19 cellular contexts compared by ENCODE assay signal in the genomic region with DNA sequence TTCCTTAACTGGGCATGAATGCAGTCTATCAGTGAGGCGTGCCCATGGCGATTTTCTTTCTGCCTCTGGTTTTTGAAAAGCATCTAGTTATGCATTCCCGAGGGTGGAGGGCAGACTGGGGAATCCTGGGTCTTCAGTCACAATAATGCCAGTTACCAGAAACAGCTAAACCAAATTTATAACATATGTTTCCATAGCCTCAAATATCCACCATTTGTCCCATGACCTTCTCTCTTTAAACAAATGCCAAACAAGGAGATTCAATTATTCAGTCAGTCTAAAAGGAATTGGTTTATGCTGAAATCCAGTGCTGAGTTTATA.
A peak's percentile ranks its signal among the peaks of the same experiment; 100 is the strongest.
DNase-seq lines count a peak whose midpoint lies in the region; ATAC-seq and TF ChIP-seq lines count a peak whose summit lies in the region.
"Had no signal": no experiment of that assay in that cellular context is flagged by ENCODE, and none has a peak within 500 bp of the region (broad histone marks: within the 10 kb centered on the region; RNA-seq: fewer than 3 reads in every experiment).

No MANE protein-coding gene starts in this region.

- H3K27ac ChIP-seq in mammary epithelial cell (ENCODE audit: insufficient read depth, low read depth, low read length): peak overlapping the region; percentile 35
- H3K27ac ChIP-seq: heart right ventricle, right lobe of liver had no signal

- H3K9me3 Mint-ChIP-seq in MCF 10A (ENCODE audit: unreplicated experiment): no peaks in the 10 kb centered on the region
- H3K9me3 Mint-ChIP-seq in brain: peaks cover 0 to 3% (median 0%) of the 10 kb centered on the region in 5 experiments
- H3K9me3 Mint-ChIP-seq in type B pancreatic cell: no peaks in the 10 kb centered on the region
- peaks cover 11% of the 10 kb centered on the region for H3K9me3 Mint-ChIP-seq in activated CD8-positive, alpha-beta T cell treated with anti-CD3 and anti-CD28 coated beads, Interleukin-2, amount 10 ng/mL, durations not matched to agents 7 days and 5 days (ENCODE audit: insufficient read depth)

- no peak overlapping the region for H3K4me2 ChIP-seq in mammary epithelial cell (ENCODE audit: insufficient read depth, low read depth, low read length)

- H4K20me1 ChIP-seq in mammary epithelial cell (ENCODE audit: insufficient read depth, low read length): no peaks in the 10 kb centered on the region

- CTCF ChIA-PET in mammary epithelial cell (lab: Charles Lee; ENCODE audit: low non-redundant PET): no interaction called here
- CTCF ChIA-PET in MCF 10A (lab: Yijun Ruan, JAX): no interaction called here
- CTCF ChIA-PET in activated CD8-positive, alpha-beta T cell treated with anti-CD3 and anti-CD28 coated beads, Interleukin-2, amount 10 ng/mL, durations not matched to agents 7 days and 5 days (lab: Charles Lee): interaction anchor here (1.3 kb wide), 1 partner anchor 30 kb away, joined by 3 read pairs; no protein-coding TSS in a partner anchor

- H3K4me3 Mint-ChIP-seq in MCF 10A (ENCODE audit: unreplicated experiment): no peak overlapping the region
- H3K4me3 Mint-ChIP-seq in brain: no peak overlapping the region
- H3K4me3 Mint-ChIP-seq in type B pancreatic cell: no peak overlapping the region
- H3K4me3 Mint-ChIP-seq in activated CD8-positive, alpha-beta T cell treated with anti-CD3 and anti-CD28 coated beads, Interleukin-2, amount 10 ng/mL, durations not matched to agents 7 days and 5 days: no peak overlapping the region
- H3K4me3 Mint-ChIP-seq: activated naive CD8-positive, alpha-beta T cell treated with anti-CD3 and anti-CD28 coated beads for 36 hours; naive thymus-derived CD8-positive, alpha-beta T cell; stimulated activated memory B cell treated with anti-CD40 and anti-IgM and Interleukin-4, amounts not matched to agents 10 μg/mL and 1 μg/mL and 100 μg/mL, for 72 hours had no signal

- no peaks in the 10 kb centered on the region for H3K79me2 ChIP-seq in mammary epithelial cell (ENCODE audit: insufficient read depth, low read length)

- peak overlapping the region; percentile 47 for H2AFZ ChIP-seq in mammary epithelial cell (ENCODE audit: low read depth, low read length)

- in situ Hi-C loops in mammary epithelial cell (cut with MboI; ENCODE audit: low sequenced_read_pairs in 2 of 2): no loop called here

- intact Hi-C loops in mammary epithelial cell (cut with micrococcal nuclease) (no loop called here), MCF 10A (cut with micrococcal nuclease) (no loop called here)

- ATAC-seq in GM18511 (IDR thresholded peaks at IDR 0.05; ENCODE audit: unreplicated experiment): no peak
- ATAC-seq in activated CD8-positive, alpha-beta T cell treated with anti-CD3 and anti-CD28 coated beads, Interleukin-2, amount 10 ng/mL, durations not matched to agents 7 days and 5 days: no peak
- ATAC-seq: heart right ventricle; naive thymus-derived CD8-positive, alpha-beta T cell; right lobe of liver; stimulated activated memory B cell treated with anti-CD40 and anti-IgM and Interleukin-4, amounts not matched to agents 10 μg/mL and 1 μg/mL and 100 μg/mL, for 72 hours had no signal

- H3K36me3 ChIP-seq in mammary epithelial cell (ENCODE audit: insufficient read depth, low read length): no peaks in the 10 kb centered on the region
- H3K36me3 ChIP-seq: heart right ventricle, right lobe of liver, uterus had no signal

- BruUV-seq in mammary epithelial cell (replicated peaks; lab: Mats Ljungman, UMichigan) (no TSS peak), MCF 10A (replicated peaks; lab: Mats Ljungman, UMichigan) (no TSS peak)

- dilution Hi-C loops in mammary epithelial cell (cut with HindIII; ENCODE audit: low sequenced_read_pairs): no loop called here

- WGBS in mammary epithelial cell (ENCODE audit: low coverage, missing lambda C conversion rate): 33% methylated on average over 3 of the region's 3 CpGs

- TF ChIP-seq CTCF in mammary epithelial cell (conservative IDR thresholded peaks at IDR 0.05 in 1 of 2, IDR thresholded peaks at IDR 0.05 in 1 of 2; ENCODE audit: extremely low read depth in 1 of 2, insufficient read depth in 1 of 2, low read depth in 1 of 2, low read length in 2 of 2) (no peak), MCF 10A (IDR thresholded peaks at IDR 0.05; ENCODE audit: unreplicated experiment) (no peak), brain (conservative IDR thresholded peaks at IDR 0.05) (no peak), type B pancreatic cell (conservative IDR thresholded peaks at IDR 0.05) (no peak)

- POLR2A ChIA-PET in MCF 10A (lab: Yijun Ruan, JAX): no interaction called here
- POLR2A ChIA-PET in activated CD8-positive, alpha-beta T cell treated with anti-CD3 and anti-CD28 coated beads, Interleukin-2, amount 10 ng/mL, durations not matched to agents 7 days and 5 days (lab: Charles Lee): interaction anchor here (0.6 kb wide), 1 partner anchor 190 kb away, joined by 3 read pairs; no protein-coding TSS in a partner anchor

- DNase-seq in mammary epithelial cell (no peak), MCF 10A (ENCODE audit: unreplicated experiment) (no peak), mucosa of gallbladder (ENCODE audit: low spot score) (peak; percentile 21), type B pancreatic cell (ENCODE audit: extremely low spot score, unreplicated experiment) (no peak), NCI-H524 (lab: John Stamatoyannopoulos, UW) (no peak)
- DNase-seq in activated CD8-positive, alpha-beta T cell treated with anti-CD3 and anti-CD28 coated beads, Interleukin-2, amount 10 ng/mL, durations not matched to agents 7 days and 5 days: no peak
- DNase-seq: activated naive CD8-positive, alpha-beta T cell treated with anti-CD3 and anti-CD28 coated beads for 36 hours; cerebellar nuclear complex; H7; heart right ventricle; naive thymus-derived CD8-positive, alpha-beta T cell; NCI-H1048; NCI-H446 treated with DMSO at 0.1 percent for 48 hours; right lobe of liver; uterus had no signal

- H3K36me3 Mint-ChIP-seq in MCF 10A (ENCODE audit: insufficient read depth, unreplicated experiment): no peaks in the 10 kb centered on the region
- H3K36me3 Mint-ChIP-seq in brain: no peaks in the 10 kb centered on the region
- H3K36me3 Mint-ChIP-seq in type B pancreatic cell: no peaks in the 10 kb centered on the region
- H3K36me3 Mint-ChIP-seq in activated CD8-positive, alpha-beta T cell treated with anti-CD3 and anti-CD28 coated beads, Interleukin-2, amount 10 ng/mL, durations not matched to agents 7 days and 5 days (ENCODE audit: low read depth): peaks cover 20% of the 10 kb centered on the region
- H3K36me3 Mint-ChIP-seq: IgD-negative memory B cell; stimulated activated memory B cell treated with anti-CD40 and anti-IgM and Interleukin-4, amounts not matched to agents 10 μg/mL and 1 μg/mL and 100 μg/mL, for 72 hours had no signal

- no peak overlapping the region for H3K9ac ChIP-seq in mammary epithelial cell (ENCODE audit: insufficient read depth, low read length)

- peaks cover 9% of the 10 kb centered on the region for H3K4me1 Mint-ChIP-seq in MCF 10A (ENCODE audit: insufficient read depth, unreplicated experiment)
- H3K4me1 Mint-ChIP-seq in brain: peaks cover 7% of the 10 kb centered on the region
- H3K4me1 Mint-ChIP-seq in type B pancreatic cell (ENCODE audit: unreplicated experiment): peaks cover 11% of the 10 kb centered on the region
- peaks cover 51% of the 10 kb centered on the region for H3K4me1 Mint-ChIP-seq in activated CD8-positive, alpha-beta T cell treated with anti-CD3 and anti-CD28 coated beads, Interleukin-2, amount 10 ng/mL, durations not matched to agents 7 days and 5 days (ENCODE audit: low read depth)

- peaks cover 47% of the 10 kb centered on the region for H3K4me1 ChIP-seq in mammary epithelial cell (ENCODE audit: insufficient read depth, low read length)
- H3K4me1 ChIP-seq: right lobe of liver, uterus had no signal

- no peaks in the 10 kb centered on the region for H3K27me3 ChIP-seq in mammary epithelial cell (ENCODE audit: insufficient read depth, low read length)
- H3K27me3 ChIP-seq: heart right ventricle, right lobe of liver, uterus had no signal

- H3K27me3 Mint-ChIP-seq in MCF 10A (ENCODE audit: insufficient read depth, unreplicated experiment) (no peaks in the 10 kb centered on the region), brain (no peaks in the 10 kb centered on the region), type B pancreatic cell (no peaks in the 10 kb centered on the region)
- no peaks in the 10 kb centered on the region for H3K27me3 Mint-ChIP-seq in activated CD8-positive, alpha-beta T cell treated with anti-CD3 and anti-CD28 coated beads, Interleukin-2, amount 10 ng/mL, durations not matched to agents 7 days and 5 days (ENCODE audit: low read depth)
- H3K27me3 Mint-ChIP-seq: activated naive CD8-positive, alpha-beta T cell treated with anti-CD3 and anti-CD28 coated beads for 36 hours; IgD-negative memory B cell; naive thymus-derived CD8-positive, alpha-beta T cell; stimulated activated memory B cell treated with anti-CD40 and anti-IgM and Interleukin-4, amounts not matched to agents 10 μg/mL and 1 μg/mL and 100 μg/mL, for 72 hours had no signal

- no peaks in the 10 kb centered on the region for H3K9me3 ChIP-seq in mammary epithelial cell (replicated peaks; ENCODE audit: insufficient read depth, low read length)
- H3K9me3 ChIP-seq: right lobe of liver, uterus had no signal

- H3K4me3 ChIP-seq in mammary epithelial cell (replicated peaks in 1 of 3; ENCODE audit: insufficient read depth in 1 of 3, low read depth in 2 of 3, low read length in 3 of 3): no peak overlapping the region
- H3K4me3 ChIP-seq: heart right ventricle, right lobe of liver, uterus had no signal

- H3K27ac Mint-ChIP-seq in MCF 10A (ENCODE audit: low read depth, unreplicated experiment) (no peak overlapping the region), brain (peak overlapping the region in 3 of 5 experiments; percentile 66 to 90 (median 71)), type B pancreatic cell (peak overlapping the region; percentile 27)
- no peak overlapping the region for H3K27ac Mint-ChIP-seq in activated CD8-positive, alpha-beta T cell treated with anti-CD3 and anti-CD28 coated beads, Interleukin-2, amount 10 ng/mL, durations not matched to agents 7 days and 5 days
- H3K27ac Mint-ChIP-seq: activated naive CD8-positive, alpha-beta T cell treated with anti-CD3 and anti-CD28 coated beads for 36 hours; IgD-negative memory B cell; stimulated activated memory B cell treated with anti-CD40 and anti-IgM and Interleukin-4, amounts not matched to agents 10 μg/mL and 1 μg/mL and 100 μg/mL, for 72 hours had no signal

Comparison
In these comparisons a context has a peak if more than half of its experiments do, and no peak if none do; other contexts are left out.
1. H3K27ac Mint-ChIP-seq: peak in brain (3 of 5) and type B pancreatic cell (single experiment); none in MCF 10A (single experiment) and activated CD8-positive, alpha-beta T cell treated with anti-CD3 and anti-CD28 coated beads, Interleukin-2, amount 10 ng/mL, durations not matched to agents 7 days and 5 days (single experiment).